27 cellular contexts compared by ENCODE assay signal in genomic region chr5:81994679-81995078, GRCh38. TPM values are rescaled to one million over a fixed set of nuclear protein-coding genes. Genes with fewer than 3 reads are reported as not detected.
DNase-seq lines count a peak whose midpoint lies in the region; ATAC-seq, FAIRE-seq and TF ChIP-seq lines count a peak whose summit lies in the region.
"Had no signal": no experiment of that assay in that cellular context is flagged by ENCODE, and none has a peak within 500 bp of the region (broad histone marks: within the 10 kb centered on the region; RNA-seq: fewer than 3 reads in every experiment).

No MANE protein-coding gene starts in this region.

- no peaks in the 10 kb centered on the region for H3K4me1 Mint-ChIP-seq in HFFc6 (ENCODE audit: low read depth)

- TF ChIP-seq CTCF in fibroblast of mammary gland (conservative IDR thresholded peaks at IDR 0.05; ENCODE audit: control insufficient read depth, insufficient read depth, low read depth, low read length), result no peak
- no peak for TF ChIP-seq CTCF in HFFc6 (IDR thresholded peaks at IDR 0.05)

- no peak overlapping the region for H3K4me3 ChIP-seq in fibroblast of mammary gland (ENCODE audit: control insufficient read depth, low read depth, low read length)
- H3K4me3 ChIP-seq: BLaER1, Peyer's patch had no signal

- H3K27ac Mint-ChIP-seq in HFFc6, result no peak overlapping the region
- H3K27ac Mint-ChIP-seq: CD4-positive, alpha-beta T cell had no signal

- H3K27me3 Mint-ChIP-seq in HFFc6 (ENCODE audit: insufficient read depth), result no peaks in the 10 kb centered on the region; the same call in 1 of the 2 replicates
- H3K27me3 Mint-ChIP-seq: CD4-positive, alpha-beta T cell had no signal

- no peak for ATAC-seq in GM21528 (IDR thresholded peaks at IDR 0.05; ENCODE audit: low FRiP score, unreplicated experiment)
- ATAC-seq: HepG2, Right ventricle myocardium inferior had no signal

- FAIRE-seq in GM19239 (lab: Jason Lieb, UNC), result no peak
- FAIRE-seq: GM12892, HepG2 had no signal

- H3K9me3 Mint-ChIP-seq in HFFc6, result no peaks in the 10 kb centered on the region

- H3K4me3 Mint-ChIP-seq in HFFc6, result no peak overlapping the region
- H3K4me3 Mint-ChIP-seq: CD4-positive, alpha-beta T cell had no signal

- H3K36me3 Mint-ChIP-seq in HFFc6 (ENCODE audit: low read depth), result peaks cover 22% of the 10 kb centered on the region

- DNase-seq in HCEC 1CT (peak; percentile 33), amniotic epithelial cell (ENCODE audit: low read depth) (peak; percentile 33), fibroblast of mammary gland (ENCODE audit: low read depth) (peak; percentile 41), renal cortical epithelial cell (ENCODE audit: low read depth) (peak; percentile 33), iPS-NIHi7 (ENCODE audit: extremely low spot score) (no peak), GM19239 (ENCODE audit: insufficient read length, low spot score) (no peak), HFFc6 (no peak)
- DNase-seq: ACHN; Caco-2; CD4-positive, alpha-beta T cell; DMS 273 treated with DMSO at 0.1 percent for 48 hours; DMS79 treated with DMSO at 0.1 percent for 48 hours; H7; KBM-7; NCI-H1105; NCI-H146; NCI-H2029; NCI-H345; NCI-H524; NCI-H774; NK-92 treated with Interleukin-12 subunit alpha and Interleukin-12 subunit beta, amount 100 ng/mL, for 24 hours; Peyer's patch had no signal

RNA-seq across cellular contexts. Expression of gene ATG10, which starts 22.9 kb away (rescaled TPM):
- 18.6 and 18.9 TPM in 2 replicates for total RNA-seq in renal cortical epithelial cell
- total RNA-seq in HFFc6 (2021; fragmentation: NEBNext Ultra II Directional; extraction: Animal tissue kit (Norgen Biotek cat#: 25700)), result 1 to 10 TPM; 3.7 to 4.8 (median 4.4) TPM

Comparison
In these comparisons a context has a peak if more than half of its experiments do, and no peak if none do; other contexts are left out.
1. DNase-seq: peak in HCEC 1CT (single experiment), amniotic epithelial cell (single experiment), fibroblast of mammary gland (single experiment) and renal cortical epithelial cell (single experiment); none in iPS-NIHi7 (single experiment), GM19239 (single experiment) and HFFc6 (single experiment).